25 cellular contexts compared by ENCODE assay signal in the genomic region with DNA sequence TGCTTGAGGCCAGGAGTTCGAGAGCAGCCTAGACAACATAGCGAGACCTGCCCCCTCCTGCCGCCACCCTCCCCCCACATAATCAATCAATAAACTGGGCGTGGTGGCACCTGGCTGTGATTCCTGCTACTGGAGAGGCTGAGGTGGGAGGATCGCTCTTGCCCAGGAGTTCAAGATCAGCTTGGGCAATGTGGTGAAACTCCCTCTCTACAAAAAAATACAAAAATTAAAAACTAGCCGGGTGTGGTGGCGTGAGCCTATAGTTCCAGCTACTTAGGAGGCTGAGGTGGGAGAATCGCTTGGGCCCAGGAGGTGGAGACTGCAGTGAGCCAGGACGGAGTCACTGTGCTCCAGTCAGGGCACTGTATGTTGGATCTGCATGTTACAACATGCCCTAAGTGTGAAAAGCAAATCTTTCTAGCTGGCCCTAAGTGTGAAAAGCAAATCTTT. TPM values are rescaled to one million over a fixed set of nuclear protein-coding genes. Genes with fewer than 3 reads are reported as not detected.
A peak's percentile ranks its signal among the peaks of the same experiment; 100 is the strongest.
DNase-seq lines count a peak whose midpoint lies in the region; ATAC-seq and TF ChIP-seq lines count a peak whose summit lies in the region.
"Had no signal": no experiment of that assay in that cellular context is flagged by ENCODE, and none has a peak within 500 bp of the region (broad histone marks: within the 10 kb centered on the region; RNA-seq: fewer than 3 reads in every experiment).

No MANE protein-coding gene starts in this region.

- peaks cover 2% of the 10 kb centered on the region for H3K9me3 Mint-ChIP-seq in Calu3 (ENCODE audit: low read depth, unreplicated experiment)
- peaks cover 0 to 21% (median 0%) of the 10 kb centered on the region in 11 donors for H3K9me3 Mint-ChIP-seq in naive thymus-derived CD4-positive, alpha-beta T cell
- H3K9me3 Mint-ChIP-seq: activated T-cell treated with anti-CD3 and anti-CD28 coated beads, Interleukin-2, amount 50 U/mL, for 24 hours had no signal

- H3K4me3 ChIP-seq in BLaER1 treated with 17β-estradiol and CSF1 and Interleukin-3, amounts not matched to agents 10 nM and 100 nM: no peak overlapping the region
- no peak overlapping the region for H3K4me3 ChIP-seq in naive thymus-derived CD4-positive, alpha-beta T cell (ENCODE audit: low read length)
- no peak overlapping the region for H3K4me3 ChIP-seq in suprapubic skin
- H3K4me3 ChIP-seq: GM12878, SJSA1, smooth muscle cell, vagina had no signal

- intact Hi-C loops in Calu3 (cut with micrococcal nuclease; ENCODE audit: unreplicated experiment): no loop called here
- intact Hi-C loops in naive thymus-derived CD4-positive, alpha-beta T cell (cut with micrococcal nuclease): loop anchor here (5.0 kb wide), 4 partner anchors 253 to 882 kb away; a partner anchor contains a TSS

- peaks cover 0 to 27% (median 9%) of the 10 kb centered on the region in 11 experiments; a peak in 14 of 22 replicates for H3K9me3 ChIP-seq in BLaER1 treated with 17β-estradiol and CSF1 and Interleukin-3, amounts not matched to agents 10 nM and 100 nM (replicated peaks in 1 of 11)
- no peaks in the 10 kb centered on the region for H3K9me3 ChIP-seq in T-helper 17 cell (ENCODE audit: control insufficient read depth, low read length, poor library complexity, severe bottlenecking)
- H3K9me3 ChIP-seq in naive thymus-derived CD4-positive, alpha-beta T cell (ENCODE audit: control insufficient read depth in 2 of 3, low read length in 3 of 3): no peaks in the 10 kb centered on the region
- no peaks in the 10 kb centered on the region for H3K9me3 ChIP-seq in suprapubic skin
- H3K9me3 ChIP-seq: SJSA1, vagina had no signal

- no peaks in the 10 kb centered on the region for H3K27me3 ChIP-seq in BLaER1 treated with 17β-estradiol and CSF1 and Interleukin-3, amounts not matched to agents 10 nM and 100 nM
- no peaks in the 10 kb centered on the region for H3K27me3 ChIP-seq in naive thymus-derived CD4-positive, alpha-beta T cell (ENCODE audit: control insufficient read depth in 2 of 2, insufficient read depth in 2 of 2, low read length in 2 of 2)
- no peaks in the 10 kb centered on the region for H3K27me3 ChIP-seq in suprapubic skin
- H3K27me3 ChIP-seq: SJSA1, vagina had no signal

- TF ChIP-seq CTCF in Calu3 (IDR thresholded peaks at IDR 0.05; ENCODE audit: unreplicated experiment) (no peak), suprapubic skin (IDR thresholded peaks at IDR 0.05) (no peak), GM10266 (IDR thresholded peaks at IDR 0.05; ENCODE audit: control insufficient read depth, insufficient read depth, low read depth, missing control alignments) (no peak)

- H3K27ac Mint-ChIP-seq in Calu3 (ENCODE audit: unreplicated experiment): no peak overlapping the region
- H3K27ac Mint-ChIP-seq in T-helper 17 cell: peak overlapping the region; percentile 94
- H3K27ac Mint-ChIP-seq in naive thymus-derived CD4-positive, alpha-beta T cell: peak overlapping the region in 7 of 9 donors; percentile 36 to 100 (median 59)
- H3K27ac Mint-ChIP-seq: activated T-cell treated with anti-CD3 and anti-CD28 coated beads, Interleukin-2, amount 50 U/mL, for 24 hours; H9; stimulated activated effector memory CD8-positive, alpha-beta T cell treated with anti-CD3 and anti-CD28 coated beads, Interleukin-12 subunit alpha, Interleukin-12 subunit beta, amount 100 ng/mL, for 72 hours had no signal

- H3K36me3 ChIP-seq in BLaER1 treated with 17β-estradiol and CSF1 and Interleukin-3, amounts not matched to agents 10 nM and 100 nM: no peaks in the 10 kb centered on the region
- H3K36me3 ChIP-seq in naive thymus-derived CD4-positive, alpha-beta T cell (ENCODE audit: control insufficient read depth in 2 of 3, insufficient read depth in 3 of 3, low read length in 3 of 3): no peaks in the 10 kb centered on the region
- H3K36me3 ChIP-seq in suprapubic skin: no peaks in the 10 kb centered on the region
- H3K36me3 ChIP-seq: SJSA1, vagina had no signal

- 85% methylated on average over 9 of the region's 9 CpGs for WGBS in suprapubic skin

- peaks cover 62 to 81% (median 71%) of the 10 kb centered on the region in 10 experiments for H3K4me1 ChIP-seq in BLaER1 treated with 17β-estradiol and CSF1 and Interleukin-3, amounts not matched to agents 10 nM and 100 nM
- peaks cover 28 to 36% of the 10 kb centered on the region in 2 donors for H3K4me1 ChIP-seq in naive thymus-derived CD4-positive, alpha-beta T cell (ENCODE audit: control insufficient read depth in 2 of 2, insufficient read depth in 2 of 2, low read length in 2 of 2)
- peaks cover 19% of the 10 kb centered on the region for H3K4me1 ChIP-seq in suprapubic skin
- H3K4me1 ChIP-seq: vagina had no signal

- peaks cover 40% of the 10 kb centered on the region for H3K36me3 Mint-ChIP-seq in Calu3 (ENCODE audit: insufficient read depth, unreplicated experiment)
- H3K36me3 Mint-ChIP-seq in T-helper 17 cell (ENCODE audit: low read depth): no peaks in the 10 kb centered on the region
- peaks cover 0 to 12% (median 0%) of the 10 kb centered on the region in 5 donors for H3K36me3 Mint-ChIP-seq in naive thymus-derived CD4-positive, alpha-beta T cell

- BruUV-seq in Calu3 (replicated peaks; lab: Mats Ljungman, UMichigan): no TSS peak

- ATAC-seq in T-helper 17 cell: no peak
- ATAC-seq in naive thymus-derived CD4-positive, alpha-beta T cell: no peak
- ATAC-seq: GM12878; left lobe of liver; naive thymus-derived CD8-positive, alpha-beta T cell; stimulated activated effector memory CD8-positive, alpha-beta T cell treated with anti-CD3 and anti-CD28 coated beads, Interleukin-12 subunit alpha, Interleukin-12 subunit beta, amount 100 ng/mL, for 72 hours had no signal

- TF ChIP-seq EP300 in suprapubic skin (IDR thresholded peaks at IDR 0.05): no peak

- POLR2A ChIA-PET in naive thymus-derived CD4-positive, alpha-beta T cell (lab: Charles Lee): interaction anchor here (1.0 to 7.5 kb wide), 4 partner anchors 7 to 63 kb away, joined by 3 to 190 read pairs (median 42); a partner anchor contains a TSS

- H3K27ac ChIP-seq in BLaER1 treated with 17β-estradiol and CSF1 and Interleukin-3, amounts not matched to agents 10 nM and 100 nM: peak overlapping the region; percentile 9 to 94 (median 57); a peak in 17 of 22 replicates
- H3K27ac ChIP-seq in naive thymus-derived CD4-positive, alpha-beta T cell (ENCODE audit: low read depth, low read length): no peak overlapping the region
- H3K27ac ChIP-seq in suprapubic skin: no peak overlapping the region
- H3K27ac ChIP-seq: SJSA1, vagina had no signal

- DNase-seq in Calu3 (peak; percentile 64), T-helper 17 cell (no peak), NCI-H187 treated with DMSO at 0.1 percent for 48 hours (lab: John Stamatoyannopoulos, UW) (no peak), suprapubic skin (ENCODE audit: low spot score in 2 of 2) (no peak), GM10266 (ENCODE audit: extremely low spot score) (no peak)
- DNase-seq in naive thymus-derived CD4-positive, alpha-beta T cell: no peak
- DNase-seq: activated CD4-positive, alpha-beta T cell treated with anti-CD3 and anti-CD28 coated beads for 4 hours; activated CD8-positive, alpha-beta memory T cell treated with anti-CD3 and anti-CD28 coated beads for 24 hours; activated gamma-delta T cell treated with Interleukin-2 at 50 U/mL for 16 hours; activated T-cell treated with anti-CD3 and anti-CD28 coated beads, Interleukin-2, amount 50 U/mL, for 24 hours; CD8-positive, alpha-beta memory T cell; cortex of kidney; DMS79; H9; hypothalamus; naive thymus-derived CD8-positive, alpha-beta T cell; NCI-H1092 treated with DMSO at 0.1 percent for 48 hours; NCI-H2081 treated with DMSO at 0.1 percent for 48 hours had no signal

- CTCF ChIA-PET in Calu3 (lab: Charles Lee): interaction anchor here (1.5 kb wide), 1 partner anchor 78 kb away, joined by 3 read pairs; no protein-coding TSS in a partner anchor
- CTCF ChIA-PET in naive thymus-derived CD4-positive, alpha-beta T cell (lab: Charles Lee): interaction anchor here (0.7 to 1.3 kb wide), 2 partner anchors 13 to 741 kb away, joined by 3 to 7 read pairs; no protein-coding TSS in a partner anchor

- H3K27me3 Mint-ChIP-seq in Calu3 (ENCODE audit: unreplicated experiment) (peaks cover 14% of the 10 kb centered on the region), T-helper 17 cell (no peaks in the 10 kb centered on the region)
- H3K27me3 Mint-ChIP-seq in naive thymus-derived CD4-positive, alpha-beta T cell: peaks cover 0 to 6% (median 4%) of the 10 kb centered on the region in 5 donors
- H3K27me3 Mint-ChIP-seq: activated T-cell treated with anti-CD3 and anti-CD28 coated beads, Interleukin-2, amount 50 U/mL, for 24 hours had no signal

- no peak overlapping the region; a peak in 1 of 22 replicates for H3K9ac ChIP-seq in BLaER1 treated with 17β-estradiol and CSF1 and Interleukin-3, amounts not matched to agents 10 nM and 100 nM

- TF ChIP-seq POLR2A in suprapubic skin (IDR thresholded peaks at IDR 0.05): no peak

- no peaks in the 10 kb centered on the region for H4K20me1 ChIP-seq in BLaER1 treated with 17β-estradiol and CSF1 and Interleukin-3, amounts not matched to agents 10 nM and 100 nM

- H3K4me3 Mint-ChIP-seq in Calu3 (ENCODE audit: low read depth, unreplicated experiment) (peak overlapping the region; percentile 28), T-helper 17 cell (no peak overlapping the region)
- no peak overlapping the region for H3K4me3 Mint-ChIP-seq in naive thymus-derived CD4-positive, alpha-beta T cell
- H3K4me3 Mint-ChIP-seq: stimulated activated effector memory CD8-positive, alpha-beta T cell treated with anti-CD3 and anti-CD28 coated beads, Interleukin-12 subunit alpha, Interleukin-12 subunit beta, amount 100 ng/mL, for 72 hours had no signal

- peak overlapping the region in 6 of 11 experiments; percentile 10 to 90 (median 34); a peak in 9 of 22 replicates for H3K4me2 ChIP-seq in BLaER1 treated with 17β-estradiol and CSF1 and Interleukin-3, amounts not matched to agents 10 nM and 100 nM
- H3K4me2 ChIP-seq: smooth muscle cell had no signal

- H3K4me1 Mint-ChIP-seq in Calu3 (ENCODE audit: low read depth, unreplicated experiment) (peaks cover 34% of the 10 kb centered on the region), T-helper 17 cell (peaks cover 27% of the 10 kb centered on the region)
- H3K4me1 Mint-ChIP-seq in naive thymus-derived CD4-positive, alpha-beta T cell: peaks cover 16 to 70% (median 53%) of the 10 kb centered on the region in 7 donors

RNA-seq across cellular contexts. Expression of a gene that starts 7.0 kb away (rescaled TPM):
- total RNA-seq in Calu3 (2022): 101 and 106 TPM in 2 replicates
- total RNA-seq in T-helper 17 cell: 100 to 1,000 TPM; 205 to 225 TPM
- 100 to 1,000 TPM; 107 to 278 (median 268) TPM for total RNA-seq in naive thymus-derived CD4-positive, alpha-beta T cell
- 10 to 100 TPM; 19.1 to 21.1 TPM for polyA plus RNA-seq in naive thymus-derived CD4-positive, alpha-beta T cell
- total RNA-seq in suprapubic skin: 100 to 1,000 TPM in 1 of 4 donors, 10 to 100 TPM in 3; 49.1 to 222 (median 63.2) TPM

RNA-seq across cellular contexts. Expression of a gene that starts 14.6 kb away (rescaled TPM):
- total RNA-seq in Calu3 (2022) (24.4 and 33.9 TPM in 2 replicates), T-helper 17 cell (10 to 100 TPM; 35.7 to 51.9 TPM), suprapubic skin (100 to 1,000 TPM in 2 of 4 donors, 10 to 100 TPM in 2; 70.7 to 162 (median 94.5) TPM)
- 10 to 100 TPM; 26.8 to 41.9 (median 32.5) TPM for total RNA-seq in naive thymus-derived CD4-positive, alpha-beta T cell
- 1 to 10 TPM; 2.7 to 4.2 TPM for polyA plus RNA-seq in naive thymus-derived CD4-positive, alpha-beta T cell

Comparison
In these comparisons a context has a peak if more than half of its experiments do, and no peak if none do; other contexts are left out.
1. H3K27ac ChIP-seq: peak in BLaER1 treated with 17β-estradiol and CSF1 and Interleukin-3, amounts not matched to agents 10 nM and 100 nM (11 of 11); none in naive thymus-derived CD4-positive, alpha-beta T cell (single experiment) and suprapubic skin (single experiment).